9 cellular contexts compared by ENCODE assay signal in genomic region chr1:218259800-218260199, GRCh38. TPM values are rescaled to one million over a fixed set of nuclear protein-coding genes. Genes with fewer than 3 reads are reported as not detected.
A peak's percentile ranks its signal among the peaks of the same experiment; 100 is the strongest.
DNase-seq lines count a peak whose midpoint lies in the region; ATAC-seq and TF ChIP-seq lines count a peak whose summit lies in the region.
"Had no signal": no experiment of that assay in that cellular context is flagged by ENCODE, and none has a peak within 500 bp of the region (broad histone marks: within the 10 kb centered on the region; RNA-seq: fewer than 3 reads in every experiment).

No MANE protein-coding gene starts in this region.

- ATAC-seq in GM19351 (IDR thresholded peaks at IDR 0.05; ENCODE audit: unreplicated experiment) = peak; percentile 86
- ATAC-seq in HG03442 (IDR thresholded peaks at IDR 0.05; ENCODE audit: unreplicated experiment) = no peak
- no peak for ATAC-seq in omental fat pad (ENCODE audit: low FRiP score)
- ATAC-seq: heart right ventricle had no signal

- H3K9me3 ChIP-seq in Karpas-422 (ENCODE audit: low read length) = peaks cover 3% of the 10 kb centered on the region; the same call in 1 of the 2 replicates

- H3K27me3 Mint-ChIP-seq in Calu3 (ENCODE audit: unreplicated experiment) (no peaks in the 10 kb centered on the region), endothelial cell (ENCODE audit: unreplicated experiment) (no peaks in the 10 kb centered on the region)

- CTCF ChIA-PET in Calu3 (lab: Charles Lee) = interaction anchor here (0.6 to 1.7 kb wide), 7 partner anchors 25 to 1781 kb away, joined by 3 to 9 read pairs (median 4); partner anchors contain the start of genes RRP15 and TGFB2

- no peak overlapping the region for H3K4me2 ChIP-seq in Karpas-422 (ENCODE audit: low read depth, low read length, poor library complexity, severe bottlenecking)

- H3K27ac Mint-ChIP-seq in Calu3 (ENCODE audit: unreplicated experiment) = no peak overlapping the region
- H3K27ac Mint-ChIP-seq in endothelial cell (ENCODE audit: unreplicated experiment) = no peak overlapping the region

- no peaks in the 10 kb centered on the region for H4K20me1 ChIP-seq in Karpas-422 (ENCODE audit: insufficient read depth, low read depth, low read length)

- H3K9ac ChIP-seq in Karpas-422 (ENCODE audit: low read length) = no peak overlapping the region

- H3K79me2 ChIP-seq in Karpas-422 (ENCODE audit: low read length) = no peaks in the 10 kb centered on the region

- DNase-seq in Calu3 (peak; percentile 59), Karpas-422 (peak; percentile 71), endothelial cell (ENCODE audit: low spot score) (peak; percentile 18), foreskin melanocyte (no peak), omental fat pad (ENCODE audit: low spot score) (no peak)
- DNase-seq in activated naive CD4-positive, alpha-beta T cell treated with Interleukin-2 at 50 U/mL for 16 hours = no peak
- DNase-seq: heart right ventricle had no signal

- H3K9me3 Mint-ChIP-seq in Calu3 (ENCODE audit: low read depth, unreplicated experiment) (no peaks in the 10 kb centered on the region), endothelial cell (ENCODE audit: unreplicated experiment) (no peaks in the 10 kb centered on the region)

- intact Hi-C loops in Calu3 (cut with micrococcal nuclease; ENCODE audit: unreplicated experiment) = loop anchor here (2.0 kb wide), 1 partner anchor 1553 kb away; no protein-coding TSS in a partner anchor

- TF ChIP-seq CTCF in Calu3 (IDR thresholded peaks at IDR 0.05; ENCODE audit: unreplicated experiment) (peak; percentile 61), endothelial cell (IDR thresholded peaks at IDR 0.05; ENCODE audit: unreplicated experiment) (peak; percentile 57), omental fat pad (IDR thresholded peaks at IDR 0.05) (no peak)

- peaks cover 16% of the 10 kb centered on the region for H3K4me1 Mint-ChIP-seq in Calu3 (ENCODE audit: low read depth, unreplicated experiment)
- no peaks in the 10 kb centered on the region for H3K4me1 Mint-ChIP-seq in endothelial cell (ENCODE audit: unreplicated experiment)

- H3K4me3 ChIP-seq in Karpas-422 (ENCODE audit: low read length) = no peak overlapping the region
- H3K4me3 ChIP-seq: heart right ventricle had no signal

- no peak overlapping the region for H2AFZ ChIP-seq in Karpas-422 (ENCODE audit: low read length)

- H3K36me3 ChIP-seq in Karpas-422 (ENCODE audit: insufficient read depth, low read length) = no peaks in the 10 kb centered on the region
- H3K36me3 ChIP-seq: heart right ventricle had no signal

- no peaks in the 10 kb centered on the region for H3K9me2 ChIP-seq in Karpas-422 (replicated peaks; ENCODE audit: insufficient read depth, low read length)

- H3K4me1 ChIP-seq in Karpas-422 (ENCODE audit: low read length) = peaks cover 7% of the 10 kb centered on the region
- H3K4me1 ChIP-seq: heart right ventricle had no signal

- no peak overlapping the region for H3K27ac ChIP-seq in Karpas-422 (ENCODE audit: low read length)
- H3K27ac ChIP-seq: heart right ventricle had no signal

- H3K4me3 Mint-ChIP-seq in Calu3 (ENCODE audit: low read depth, unreplicated experiment) (peak overlapping the region; percentile 9), endothelial cell (ENCODE audit: unreplicated experiment) (no peak overlapping the region)

- no peaks in the 10 kb centered on the region for H3K27me3 ChIP-seq in Karpas-422 (ENCODE audit: low read length)

- H3K36me3 Mint-ChIP-seq in Calu3 (ENCODE audit: insufficient read depth, unreplicated experiment) = no peaks in the 10 kb centered on the region
- no peaks in the 10 kb centered on the region for H3K36me3 Mint-ChIP-seq in endothelial cell (ENCODE audit: low read depth, unreplicated experiment)

- no TSS peak for BruUV-seq in Calu3 (replicated peaks; lab: Mats Ljungman, UMichigan)

RNA-seq across cellular contexts. Expression of gene RRP15, which starts 25.3 kb away (rescaled TPM):
- total RNA-seq in Calu3 (2022) = 43.8 and 44.0 TPM in 2 replicates
- total RNA-seq in Karpas-422 (2014; rRNA removed; shearing (Covaris generic); ENCODE audit: low replicate concordance) = 7.8 and 15.2 TPM in 2 replicates
- 11.7 TPM for total RNA-seq in endothelial cell (ENCODE audit: unreplicated experiment)
- total RNA-seq in omental fat pad = 10 to 100 TPM in 1 of 4 donors, 1 to 10 TPM in 3; 4.6 to 22.7 (median 5.3) TPM

Comparison
In these comparisons a context has a peak if more than half of its experiments do, and no peak if none do; other contexts are left out.
1. DNase-seq: peak in Calu3 (single experiment), Karpas-422 (single experiment) and endothelial cell (single experiment); none in activated naive CD4-positive, alpha-beta T cell treated with Interleukin-2 at 50 U/mL for 16 hours (single experiment), foreskin melanocyte (single experiment) and omental fat pad (single experiment).
2. CTCF ChIP-seq: peak in Calu3 (single experiment) and endothelial cell (single experiment); none in omental fat pad (0 of 3).